In genomic region chr5:163696270-163696887, GRCh38 we compare ENCODE assay signal across 8 cellular contexts.
DNase-seq lines count a peak whose midpoint lies in the region; ATAC-seq and TF ChIP-seq lines count a peak whose summit lies in the region.

No MANE protein-coding gene starts in this region.

- H3K27me3 Mint-ChIP-seq in immature natural killer cell (ENCODE audit: low read depth in 3 of 3) = peaks cover 0 to 5% (median 0%) of the 10 kb centered on the region in 3 donors
- peaks cover 0 to 4% of the 10 kb centered on the region in 2 donors for H3K27me3 Mint-ChIP-seq in stimulated activated naive B cell treated with anti-CD40 and anti-IgM and Interleukin-4, amounts not matched to agents 10 μg/mL and 1 μg/mL and 100 μg/mL, for 72 hours

- no peaks in the 10 kb centered on the region for H3K9me3 ChIP-seq in body of pancreas

- 6 to 10% methylated on average over 10 of the region's 10 CpGs for WGBS in body of pancreas, 2 donors

- no peak overlapping the region for H3K4me3 ChIP-seq in body of pancreas

- ATAC-seq in HG03457 (IDR thresholded peaks at IDR 0.05; ENCODE audit: unreplicated experiment) (peak; percentile 98), body of pancreas (peak; percentile 88)
- ATAC-seq in stimulated activated naive B cell treated with anti-CD40 and anti-IgM and Interleukin-4, amounts not matched to agents 10 μg/mL and 1 μg/mL and 100 μg/mL, for 72 hours (replicated peaks) = peak; percentile 97 to 98

- intact Hi-C loops in body of pancreas (cut with DNase I) = no loop called here

- peak; percentile 78 for DNase-seq in EH (ENCODE audit: low read depth)
- DNase-seq in GM20000 (ENCODE audit: low spot score) = peak; percentile 43
- peak; percentile 60 for DNase-seq in NCI-H774 (lab: John Stamatoyannopoulos, UW)
- DNase-seq in body of pancreas = peak; percentile 21 to 60 (median 32)
- DNase-seq in immature natural killer cell = peak; percentile 40 to 57 (median 47)
- DNase-seq in stimulated activated naive B cell treated with anti-CD40 and anti-IgM and Interleukin-4, amounts not matched to agents 10 μg/mL and 1 μg/mL and 100 μg/mL, for 72 hours = peak; percentile 36
- DNase-seq in COLO668 (lab: John Stamatoyannopoulos, UW; ENCODE audit: unreplicated experiment) = no peak

- no peaks in the 10 kb centered on the region for H3K4me1 ChIP-seq in body of pancreas

- H3K27me3 ChIP-seq in body of pancreas = no peaks in the 10 kb centered on the region

- peaks cover 7 to 10% of the 10 kb centered on the region in 2 donors for H3K4me1 Mint-ChIP-seq in immature natural killer cell
- H3K4me1 Mint-ChIP-seq in stimulated activated naive B cell treated with anti-CD40 and anti-IgM and Interleukin-4, amounts not matched to agents 10 μg/mL and 1 μg/mL and 100 μg/mL, for 72 hours = peaks cover 6 to 12% of the 10 kb centered on the region in 2 donors

- H3K9me3 Mint-ChIP-seq in immature natural killer cell = no peaks in the 10 kb centered on the region
- no peaks in the 10 kb centered on the region for H3K9me3 Mint-ChIP-seq in stimulated activated naive B cell treated with anti-CD40 and anti-IgM and Interleukin-4, amounts not matched to agents 10 μg/mL and 1 μg/mL and 100 μg/mL, for 72 hours

- no peaks in the 10 kb centered on the region for H3K36me3 Mint-ChIP-seq in immature natural killer cell
- no peaks in the 10 kb centered on the region for H3K36me3 Mint-ChIP-seq in stimulated activated naive B cell treated with anti-CD40 and anti-IgM and Interleukin-4, amounts not matched to agents 10 μg/mL and 1 μg/mL and 100 μg/mL, for 72 hours

- H3K4me3 Mint-ChIP-seq in immature natural killer cell = peak overlapping the region in 1 of 5 donors; percentile 48
- H3K4me3 Mint-ChIP-seq in stimulated activated naive B cell treated with anti-CD40 and anti-IgM and Interleukin-4, amounts not matched to agents 10 μg/mL and 1 μg/mL and 100 μg/mL, for 72 hours = no peak overlapping the region

- TF ChIP-seq CTCF in GM20000 (IDR thresholded peaks at IDR 0.05; ENCODE audit: extremely low read depth, missing control alignments) (peak; percentile 27), body of pancreas (IDR thresholded peaks at IDR 0.05) (peak in 6 of 7 experiments; percentile 25 to 73 (median 68))

- no peak for TF ChIP-seq POLR2A in body of pancreas (IDR thresholded peaks at IDR 0.05)

- H3K27ac Mint-ChIP-seq in immature natural killer cell = peak overlapping the region in 1 of 6 donors; percentile 43
- H3K27ac Mint-ChIP-seq in stimulated activated naive B cell treated with anti-CD40 and anti-IgM and Interleukin-4, amounts not matched to agents 10 μg/mL and 1 μg/mL and 100 μg/mL, for 72 hours = no peak overlapping the region

- H3K27ac ChIP-seq in body of pancreas = no peak overlapping the region

- H3K36me3 ChIP-seq in body of pancreas (replicated peaks in 1 of 2; ENCODE audit: insufficient read depth in 1 of 2, low read depth in 2 of 2) = no peaks in the 10 kb centered on the region
